13 cellular contexts compared by ENCODE assay signal in genomic region chr17:17419166-17419565, GRCh38.
"Had no signal": no experiment of that assay in that cellular context is flagged by ENCODE, and none has a peak within 500 bp of the region (broad histone marks: within the 10 kb centered on the region; RNA-seq: fewer than 3 reads in every experiment).

No MANE protein-coding gene starts in this region.

- H3K9me3 ChIP-seq: body of pancreas, SJSA1 had no signal

- H3K27me3 ChIP-seq: body of pancreas, SJSA1 had no signal

- H3K36me3 Mint-ChIP-seq: activated naive CD8-positive, alpha-beta T cell had no signal

- H3K9me3 Mint-ChIP-seq: central memory CD8-positive, alpha-beta T cell had no signal

- ATAC-seq: body of pancreas had no signal

- H3K27me3 Mint-ChIP-seq: activated CD4-positive, alpha-beta T cell treated with anti-CD3 and anti-CD28 coated beads, Interleukin-2, amount 10 ng/mL, durations not matched to agents 7 days and 5 days; activated naive CD8-positive, alpha-beta T cell had no signal

- H3K4me3 Mint-ChIP-seq: activated CD4-positive, alpha-beta T cell treated with anti-CD3 and anti-CD28 coated beads, Interleukin-2, amount 10 ng/mL, durations not matched to agents 7 days and 5 days; activated naive CD8-positive, alpha-beta T cell; central memory CD8-positive, alpha-beta T cell; neural crest cell had no signal

- H3K27ac ChIP-seq: SJSA1 had no signal

- H3K27ac Mint-ChIP-seq: activated CD4-positive, alpha-beta T cell treated with anti-CD3 and anti-CD28 coated beads, Interleukin-2, amount 10 ng/mL, durations not matched to agents 7 days and 5 days; activated naive CD8-positive, alpha-beta T cell had no signal

- DNase-seq: activated CD4-positive, alpha-beta T cell treated with anti-CD3 and anti-CD28 coated beads, Interleukin-2, amount 10 ng/mL, durations not matched to agents 7 days and 5 days; activated CD8-positive, alpha-beta memory T cell treated with anti-CD3 and anti-CD28 coated beads, Interleukin-2, amount 50 U/mL, for 48 hours; activated gamma-delta T cell treated with Interleukin-2 at 50 U/mL for 16 hours; effector memory CD4-positive, alpha-beta T cell; kidney glomerular epithelial cell; stimulated activated CD4-positive, alpha-beta T cell treated with anti-CD3 and anti-CD28 coated beads, Interleukin-4, amount 100 ng/mL, for 24 hours; stimulated activated naive CD4-positive, alpha-beta T cell had no signal

- H3K4me3 ChIP-seq: body of pancreas, lung, SJSA1 had no signal

- H3K36me3 ChIP-seq: SJSA1 had no signal
